Comparison of ENCODE assay signal across 8 cellular contexts in genomic region chr1:226062558-226063361, GRCh38. TPM values are rescaled to one million over a fixed set of nuclear protein-coding genes. Genes with fewer than 3 reads are reported as not detected.
DNase-seq lines count a peak whose midpoint lies in the region; ATAC-seq and TF ChIP-seq lines count a peak whose summit lies in the region.

Gene H3-3A, plus strand, starts transcription at chr1:226062716. Its CDS starts 1,636 bp downstream, at chr1:226064352.

- DNase-seq in GM23338 (ENCODE audit: low spot score) = peak; percentile 97
- peak; percentile 93 for DNase-seq in LHCN-M2 (ENCODE audit: low read depth)
- peak; percentile 91 for DNase-seq in RPMI7951 (ENCODE audit: low read depth)
- DNase-seq in activated T-helper 1 cell treated with anti-CD3 and anti-CD28 coated beads, Interleukin-12 subunit alpha, Interleukin-12 subunit beta, Interleukin-2, Interleukin-4 antibody, amounts not matched to agents 30 ng/mL and 10 ng/mL and 1 ng/mL, durations not matched to agents 14 hours and 24 hours and 36 hours (ENCODE audit: low spot score) = peak; percentile 97
- peak; percentile 94 for DNase-seq in fibroblast of gingiva (ENCODE audit: low read depth)
- peak; percentile 97 to 99 (median 98) for DNase-seq in naive thymus-derived CD4-positive, alpha-beta T cell
- DNase-seq in stimulated activated naive B cell treated with anti-CD40 and anti-IgM and Interleukin-4, amounts not matched to agents 10 μg/mL and 1 μg/mL and 100 μg/mL, for 72 hours = peak; percentile 94

- H3K9me2 ChIP-seq in DOHH2 (replicated peaks; ENCODE audit: control insufficient read depth, low read length) (no peaks in the 10 kb centered on the region), GM23338 (ENCODE audit: insufficient read depth) (no peaks in the 10 kb centered on the region)

- intact Hi-C loops in activated T-helper 1 cell treated with anti-CD3 and anti-CD28 coated beads, Interleukin-12 subunit alpha, Interleukin-12 subunit beta, Interleukin-2, Interleukin-4 antibody, amounts not matched to agents 30 ng/mL and 10 ng/mL and 1 ng/mL, durations not matched to agents 14 hours and 24 hours and 36 hours (cut with micrococcal nuclease) = loop anchor here (1.0 to 10.0 kb wide), 10 partner anchors 21 to 1632 kb away; partner anchors contain the start of genes COQ8A, ITPKB, LBR and PYCR2
- intact Hi-C loops in naive thymus-derived CD4-positive, alpha-beta T cell (cut with micrococcal nuclease) = loop anchor here (1.0 to 10.0 kb wide), 17 partner anchors 63 to 672 kb away; partner anchors contain the start of genes ACBD3 (in 2 of the 2), LBR (in 2 of the 2), LIN9 (in 2 of the 2) and PYCR2 (in 2 of the 2)

- peak; percentile 74 for ATAC-seq in GM23338
- ATAC-seq in naive thymus-derived CD4-positive, alpha-beta T cell = peak; percentile 93
- peak; percentile 84 to 87 for ATAC-seq in stimulated activated naive B cell treated with anti-CD40 and anti-IgM and Interleukin-4, amounts not matched to agents 10 μg/mL and 1 μg/mL and 100 μg/mL, for 72 hours (replicated peaks)

- H4K20me1 ChIP-seq in DOHH2 (ENCODE audit: control insufficient read depth, insufficient read depth, low read depth, low read length) (peaks cover 36% of the 10 kb centered on the region), GM23338 (replicated peaks; ENCODE audit: insufficient read depth) (peaks cover 35% of the 10 kb centered on the region)

- H3K36me3 ChIP-seq in DOHH2 (ENCODE audit: control insufficient read depth, low read length) (peaks cover 54% of the 10 kb centered on the region), GM23338 (ENCODE audit: insufficient read depth) (peaks cover 24% of the 10 kb centered on the region)
- peaks cover 8 to 36% (median 20%) of the 10 kb centered on the region in 3 experiments for H3K36me3 ChIP-seq in naive thymus-derived CD4-positive, alpha-beta T cell (ENCODE audit: control insufficient read depth in 2 of 3, insufficient read depth in 3 of 3, low read length in 3 of 3)

- TF ChIP-seq CTCF in DOHH2 (IDR thresholded peaks at IDR 0.05; ENCODE audit: low read depth, low read length, poor library complexity, severe bottlenecking) = no peak
- no peak for TF ChIP-seq CTCF in GM23338 (conservative IDR thresholded peaks at IDR 0.05; ENCODE audit: low read depth in 2 of 2)

- peaks cover 37% of the 10 kb centered on the region for H3K4me1 Mint-ChIP-seq in GM23338
- peaks cover 37% of the 10 kb centered on the region for H3K4me1 Mint-ChIP-seq in activated T-helper 1 cell treated with anti-CD3 and anti-CD28 coated beads, Interleukin-12 subunit alpha, Interleukin-12 subunit beta, Interleukin-2, Interleukin-4 antibody, amounts not matched to agents 30 ng/mL and 10 ng/mL and 1 ng/mL, durations not matched to agents 14 hours and 24 hours and 36 hours (ENCODE audit: low read depth)
- H3K4me1 Mint-ChIP-seq in naive thymus-derived CD4-positive, alpha-beta T cell = peaks cover 34 to 63% (median 52%) of the 10 kb centered on the region in 7 donors
- peaks cover 25 to 39% of the 10 kb centered on the region in 2 donors for H3K4me1 Mint-ChIP-seq in stimulated activated naive B cell treated with anti-CD40 and anti-IgM and Interleukin-4, amounts not matched to agents 10 μg/mL and 1 μg/mL and 100 μg/mL, for 72 hours

- CTCF ChIA-PET in naive thymus-derived CD4-positive, alpha-beta T cell (lab: Charles Lee) = interaction anchor here (0.6 to 1.7 kb wide), 8 partner anchors 21 to 1507 kb away, joined by 3 to 7 read pairs (median 3); partner anchors contain the start of gene SDE2

- peaks cover 26% of the 10 kb centered on the region for H3K4me1 ChIP-seq in DOHH2 (ENCODE audit: control insufficient read depth, low read length)
- H3K4me1 ChIP-seq in GM23338 (ENCODE audit: insufficient read depth) = peaks cover 28% of the 10 kb centered on the region
- peaks cover 24 to 32% of the 10 kb centered on the region in 2 donors for H3K4me1 ChIP-seq in naive thymus-derived CD4-positive, alpha-beta T cell (ENCODE audit: control insufficient read depth in 2 of 2, insufficient read depth in 2 of 2, low read length in 2 of 2)

- peaks cover 52% of the 10 kb centered on the region for H3K79me2 ChIP-seq in DOHH2 (ENCODE audit: control insufficient read depth, low read length)
- H3K79me2 ChIP-seq in GM23338 (replicated peaks; ENCODE audit: insufficient read depth) = peaks cover 64% of the 10 kb centered on the region

- POLR2A ChIA-PET in naive thymus-derived CD4-positive, alpha-beta T cell (lab: Charles Lee) = interaction anchor here (0.6 to 6.4 kb wide), 38 partner anchors 8 to 877 kb away, joined by 3 to 450 read pairs (median 8); partner anchors contain the start of genes ACBD3, LBR, LIN9 and PARP1

- H3K27ac ChIP-seq in DOHH2 (ENCODE audit: low read depth, low read length) = peak within 1 kb of the TSS; percentile 94
- H3K27ac ChIP-seq in GM23338 (ENCODE audit: low read depth) = peak within 1 kb of the TSS; percentile 100
- peak within 1 kb of the TSS; percentile 97 for H3K27ac ChIP-seq in naive thymus-derived CD4-positive, alpha-beta T cell (ENCODE audit: low read depth, low read length)

- H3K36me3 Mint-ChIP-seq in GM23338 (ENCODE audit: low read depth) = peaks cover 63% of the 10 kb centered on the region
- H3K36me3 Mint-ChIP-seq in activated T-helper 1 cell treated with anti-CD3 and anti-CD28 coated beads, Interleukin-12 subunit alpha, Interleukin-12 subunit beta, Interleukin-2, Interleukin-4 antibody, amounts not matched to agents 30 ng/mL and 10 ng/mL and 1 ng/mL, durations not matched to agents 14 hours and 24 hours and 36 hours (ENCODE audit: low read depth) = peaks cover 40% of the 10 kb centered on the region
- peaks cover 22 to 41% (median 32%) of the 10 kb centered on the region in 5 donors for H3K36me3 Mint-ChIP-seq in naive thymus-derived CD4-positive, alpha-beta T cell
- peaks cover 36 to 37% of the 10 kb centered on the region in 2 donors for H3K36me3 Mint-ChIP-seq in stimulated activated naive B cell treated with anti-CD40 and anti-IgM and Interleukin-4, amounts not matched to agents 10 μg/mL and 1 μg/mL and 100 μg/mL, for 72 hours

- H3K9me3 ChIP-seq in DOHH2 (ENCODE audit: control insufficient read depth, insufficient read depth, low read length) = no peaks in the 10 kb centered on the region
- no peaks in the 10 kb centered on the region for H3K9me3 ChIP-seq in naive thymus-derived CD4-positive, alpha-beta T cell (ENCODE audit: control insufficient read depth in 2 of 3, low read length in 3 of 3)

- H2AFZ ChIP-seq in GM23338 = peak within 1 kb of the TSS; percentile 72; the same call in 1 of the 2 replicates

- peaks cover 22% of the 10 kb centered on the region for H3K27me3 Mint-ChIP-seq in GM23338 (ENCODE audit: insufficient read depth, low read depth, poor library complexity)
- H3K27me3 Mint-ChIP-seq in activated T-helper 1 cell treated with anti-CD3 and anti-CD28 coated beads, Interleukin-12 subunit alpha, Interleukin-12 subunit beta, Interleukin-2, Interleukin-4 antibody, amounts not matched to agents 30 ng/mL and 10 ng/mL and 1 ng/mL, durations not matched to agents 14 hours and 24 hours and 36 hours (ENCODE audit: insufficient read depth) = no peaks in the 10 kb centered on the region
- no peaks in the 10 kb centered on the region for H3K27me3 Mint-ChIP-seq in naive thymus-derived CD4-positive, alpha-beta T cell
- H3K27me3 Mint-ChIP-seq in stimulated activated naive B cell treated with anti-CD40 and anti-IgM and Interleukin-4, amounts not matched to agents 10 μg/mL and 1 μg/mL and 100 μg/mL, for 72 hours = no peaks in the 10 kb centered on the region

- H3K27me3 ChIP-seq in DOHH2 (ENCODE audit: control insufficient read depth, low read length) (no peaks in the 10 kb centered on the region), GM23338 (ENCODE audit: insufficient read depth) (no peaks in the 10 kb centered on the region)
- no peaks in the 10 kb centered on the region for H3K27me3 ChIP-seq in naive thymus-derived CD4-positive, alpha-beta T cell (ENCODE audit: control insufficient read depth in 2 of 2, insufficient read depth in 2 of 2, low read length in 2 of 2)

- H3K4me2 ChIP-seq in DOHH2 (ENCODE audit: low read length) (peak within 1 kb of the TSS; percentile 77), GM23338 (peak within 1 kb of the TSS; percentile 88)

- peaks cover 5% of the 10 kb centered on the region; the same call in 2 of the 3 replicates for H3K9me3 Mint-ChIP-seq in GM23338
- H3K9me3 Mint-ChIP-seq in activated T-helper 1 cell treated with anti-CD3 and anti-CD28 coated beads, Interleukin-12 subunit alpha, Interleukin-12 subunit beta, Interleukin-2, Interleukin-4 antibody, amounts not matched to agents 30 ng/mL and 10 ng/mL and 1 ng/mL, durations not matched to agents 14 hours and 24 hours and 36 hours = no peaks in the 10 kb centered on the region
- H3K9me3 Mint-ChIP-seq in naive thymus-derived CD4-positive, alpha-beta T cell = peaks cover 0 to 5% (median 0%) of the 10 kb centered on the region in 11 donors
- H3K9me3 Mint-ChIP-seq in stimulated activated naive B cell treated with anti-CD40 and anti-IgM and Interleukin-4, amounts not matched to agents 10 μg/mL and 1 μg/mL and 100 μg/mL, for 72 hours = no peaks in the 10 kb centered on the region

- H3F3A ChIP-seq in DOHH2 (ENCODE audit: control insufficient read depth, insufficient read depth) (peaks cover 31% of the 10 kb centered on the region), GM23338 (replicated peaks; ENCODE audit: low read depth) (peaks cover 16% of the 10 kb centered on the region)

- H3K4me3 Mint-ChIP-seq in GM23338 = peak within 1 kb of the TSS; percentile 100
- peak within 1 kb of the TSS; percentile 100 for H3K4me3 Mint-ChIP-seq in activated T-helper 1 cell treated with anti-CD3 and anti-CD28 coated beads, Interleukin-12 subunit alpha, Interleukin-12 subunit beta, Interleukin-2, Interleukin-4 antibody, amounts not matched to agents 30 ng/mL and 10 ng/mL and 1 ng/mL, durations not matched to agents 14 hours and 24 hours and 36 hours
- peak within 1 kb of the TSS; percentile 99 to 100 (median 100) for H3K4me3 Mint-ChIP-seq in naive thymus-derived CD4-positive, alpha-beta T cell
- peak within 1 kb of the TSS; percentile 98 to 100 for H3K4me3 Mint-ChIP-seq in stimulated activated naive B cell treated with anti-CD40 and anti-IgM and Interleukin-4, amounts not matched to agents 10 μg/mL and 1 μg/mL and 100 μg/mL, for 72 hours

- H3K4me3 ChIP-seq in DOHH2 (ENCODE audit: low read length) = peak within 1 kb of the TSS; percentile 85
- peak within 1 kb of the TSS; percentile 92 for H3K4me3 ChIP-seq in GM23338
- peak within 1 kb of the TSS; percentile 80 for H3K4me3 ChIP-seq in naive thymus-derived CD4-positive, alpha-beta T cell (ENCODE audit: low read length)

- H3K27ac Mint-ChIP-seq in GM23338 = peak within 1 kb of the TSS; percentile 100
- H3K27ac Mint-ChIP-seq in activated T-helper 1 cell treated with anti-CD3 and anti-CD28 coated beads, Interleukin-12 subunit alpha, Interleukin-12 subunit beta, Interleukin-2, Interleukin-4 antibody, amounts not matched to agents 30 ng/mL and 10 ng/mL and 1 ng/mL, durations not matched to agents 14 hours and 24 hours and 36 hours = peak within 1 kb of the TSS; percentile 100
- peak within 1 kb of the TSS; percentile 99 to 100 (median 100) for H3K27ac Mint-ChIP-seq in naive thymus-derived CD4-positive, alpha-beta T cell
- peak within 1 kb of the TSS; percentile 100 for H3K27ac Mint-ChIP-seq in stimulated activated naive B cell treated with anti-CD40 and anti-IgM and Interleukin-4, amounts not matched to agents 10 μg/mL and 1 μg/mL and 100 μg/mL, for 72 hours

RNA-seq across cellular contexts. Expression of gene H3-3A, which starts in this region (rescaled TPM):
- 913 and 938 TPM in 2 replicates for total RNA-seq in GM23338 (2014; rRNA removed; shearing (Covaris generic))
- polyA plus RNA-seq in GM23338 (2016; fragmentation: Nextera tagmentation; extraction: Ambion mirVana) = 2,407 and 2,643 TPM in 2 replicates
- 162 and 250 TPM in 2 replicates for total RNA-seq in LHCN-M2 (2014; rRNA removed)
- 292 TPM for polyA plus RNA-seq in LHCN-M2 (2012)
- 376 and 427 TPM in 2 replicates for total RNA-seq in RPMI7951 (2014; rRNA removed; shearing (Covaris generic))
- 416 and 426 TPM in 2 replicates for total RNA-seq in activated T-helper 1 cell treated with anti-CD3 and anti-CD28 coated beads, Interleukin-12 subunit alpha, Interleukin-12 subunit beta, Interleukin-2, Interleukin-4 antibody, amounts not matched to agents 30 ng/mL and 10 ng/mL and 1 ng/mL, durations not matched to agents 14 hours and 24 hours and 36 hours
- 100 to 1,000 TPM; 388 to 561 (median 412) TPM for total RNA-seq in naive thymus-derived CD4-positive, alpha-beta T cell
- 100 to 1,000 TPM; 677 to 832 TPM for polyA plus RNA-seq in naive thymus-derived CD4-positive, alpha-beta T cell

Comparison
In these comparisons a context has a peak if more than half of its experiments do, and no peak if none do; other contexts are left out.
1. Peak in every context shown above with its lines: DNase-seq, ATAC-seq, H3K4me3 ChIP-seq and H3K27ac ChIP-seq.